In genomic region chr9:26935847-26936246, GRCh38 we compare ENCODE assay signal across 16 cellular contexts.
"Had no signal": no experiment of that assay in that cellular context is flagged by ENCODE, and none has a peak within 500 bp of the region (broad histone marks: within the 10 kb centered on the region; RNA-seq: fewer than 3 reads in every experiment).

No MANE protein-coding gene starts in this region.

- ATAC-seq: gastroesophageal sphincter had no signal

- H3K9me3 ChIP-seq: ovary, thoracic aorta had no signal

- H3K36me3 ChIP-seq: ovary had no signal

- H3K4me3 Mint-ChIP-seq: activated naive CD8-positive, alpha-beta T cell treated with anti-CD3 and anti-CD28 coated beads, Interleukin-2, amount 10 ng/mL, durations not matched to agents 7 days and 5 days; activated T-cell treated with anti-CD3 and anti-CD28 coated beads, Interleukin-2, amount 50 U/mL, for 24 hours; neural crest cell; T-helper 2 cell treated with Interferon-gamma antibody and Interleukin-4, amounts not matched to agents 5 μg/mL and 100 μg/mL, for 36 hours had no signal

- H3K27ac ChIP-seq: ascending aorta, coronary artery, gastroesophageal sphincter, ovary, stomach, thoracic aorta had no signal

- H3K27me3 Mint-ChIP-seq: activated naive CD8-positive, alpha-beta T cell treated with anti-CD3 and anti-CD28 coated beads, Interleukin-2, amount 10 ng/mL, durations not matched to agents 7 days and 5 days; activated T-cell treated with anti-CD3 and anti-CD28 coated beads, Interleukin-2, amount 50 U/mL, for 24 hours had no signal

- H3K27ac Mint-ChIP-seq: activated naive CD8-positive, alpha-beta T cell treated with anti-CD3 and anti-CD28 coated beads, Interleukin-2, amount 10 ng/mL, durations not matched to agents 7 days and 5 days; T-helper 2 cell treated with Interferon-gamma antibody and Interleukin-4, amounts not matched to agents 5 μg/mL and 100 μg/mL, for 36 hours had no signal

- H3K27me3 ChIP-seq: ascending aorta, gastroesophageal sphincter, ovary, stomach had no signal

- DNase-seq: activated CD4-positive, alpha-beta T cell treated with anti-CD3 and anti-CD28 coated beads, Interleukin-2, amount 50 U/mL, for 4 hours; activated gamma-delta T cell; activated naive CD8-positive, alpha-beta T cell treated with anti-CD3 and anti-CD28 coated beads, Interleukin-2, amount 10 ng/mL, durations not matched to agents 7 days and 5 days; activated T-cell treated with anti-CD3 and anti-CD28 coated beads, Interleukin-2, amount 50 U/mL, for 24 hours; effector memory CD4-positive, alpha-beta T cell; kidney glomerular epithelial cell; ovary; stimulated activated CD4-positive, alpha-beta T cell treated with anti-CD3 and anti-CD28 coated beads, Interleukin-4, amount 100 ng/mL, for 1 hour; stimulated activated CD8-positive, alpha-beta memory T cell treated with anti-CD3 and anti-CD28 coated beads, Interleukin-4, amount 100 ng/mL, for 48 hours; stomach had no signal

- H3K4me3 ChIP-seq: ascending aorta, coronary artery, gastroesophageal sphincter, ovary, stomach, thoracic aorta had no signal

- H3K4me1 ChIP-seq: ascending aorta had no signal
